In genomic region chr6:1311400-1312192, GRCh38 we compare ENCODE assay signal across 1 cellular context.
TF ChIP-seq lines count a peak whose summit lies in the region.

Gene FOXQ1, plus strand, starts transcription at chr6:1312098. Its CDS starts 607 bp downstream, at chr6:1312705.

TF ChIP-seq in HepG2, 621 proteins besides CTCF, POLR2A, EP300 and RAD21 (continued from another document and continues in another):
- TF ChIP-seq FLYWCH1 (CRISPR knock-in tag; IDR thresholded peaks at IDR 0.05) = no peak
- TF ChIP-seq, protein P1, sequence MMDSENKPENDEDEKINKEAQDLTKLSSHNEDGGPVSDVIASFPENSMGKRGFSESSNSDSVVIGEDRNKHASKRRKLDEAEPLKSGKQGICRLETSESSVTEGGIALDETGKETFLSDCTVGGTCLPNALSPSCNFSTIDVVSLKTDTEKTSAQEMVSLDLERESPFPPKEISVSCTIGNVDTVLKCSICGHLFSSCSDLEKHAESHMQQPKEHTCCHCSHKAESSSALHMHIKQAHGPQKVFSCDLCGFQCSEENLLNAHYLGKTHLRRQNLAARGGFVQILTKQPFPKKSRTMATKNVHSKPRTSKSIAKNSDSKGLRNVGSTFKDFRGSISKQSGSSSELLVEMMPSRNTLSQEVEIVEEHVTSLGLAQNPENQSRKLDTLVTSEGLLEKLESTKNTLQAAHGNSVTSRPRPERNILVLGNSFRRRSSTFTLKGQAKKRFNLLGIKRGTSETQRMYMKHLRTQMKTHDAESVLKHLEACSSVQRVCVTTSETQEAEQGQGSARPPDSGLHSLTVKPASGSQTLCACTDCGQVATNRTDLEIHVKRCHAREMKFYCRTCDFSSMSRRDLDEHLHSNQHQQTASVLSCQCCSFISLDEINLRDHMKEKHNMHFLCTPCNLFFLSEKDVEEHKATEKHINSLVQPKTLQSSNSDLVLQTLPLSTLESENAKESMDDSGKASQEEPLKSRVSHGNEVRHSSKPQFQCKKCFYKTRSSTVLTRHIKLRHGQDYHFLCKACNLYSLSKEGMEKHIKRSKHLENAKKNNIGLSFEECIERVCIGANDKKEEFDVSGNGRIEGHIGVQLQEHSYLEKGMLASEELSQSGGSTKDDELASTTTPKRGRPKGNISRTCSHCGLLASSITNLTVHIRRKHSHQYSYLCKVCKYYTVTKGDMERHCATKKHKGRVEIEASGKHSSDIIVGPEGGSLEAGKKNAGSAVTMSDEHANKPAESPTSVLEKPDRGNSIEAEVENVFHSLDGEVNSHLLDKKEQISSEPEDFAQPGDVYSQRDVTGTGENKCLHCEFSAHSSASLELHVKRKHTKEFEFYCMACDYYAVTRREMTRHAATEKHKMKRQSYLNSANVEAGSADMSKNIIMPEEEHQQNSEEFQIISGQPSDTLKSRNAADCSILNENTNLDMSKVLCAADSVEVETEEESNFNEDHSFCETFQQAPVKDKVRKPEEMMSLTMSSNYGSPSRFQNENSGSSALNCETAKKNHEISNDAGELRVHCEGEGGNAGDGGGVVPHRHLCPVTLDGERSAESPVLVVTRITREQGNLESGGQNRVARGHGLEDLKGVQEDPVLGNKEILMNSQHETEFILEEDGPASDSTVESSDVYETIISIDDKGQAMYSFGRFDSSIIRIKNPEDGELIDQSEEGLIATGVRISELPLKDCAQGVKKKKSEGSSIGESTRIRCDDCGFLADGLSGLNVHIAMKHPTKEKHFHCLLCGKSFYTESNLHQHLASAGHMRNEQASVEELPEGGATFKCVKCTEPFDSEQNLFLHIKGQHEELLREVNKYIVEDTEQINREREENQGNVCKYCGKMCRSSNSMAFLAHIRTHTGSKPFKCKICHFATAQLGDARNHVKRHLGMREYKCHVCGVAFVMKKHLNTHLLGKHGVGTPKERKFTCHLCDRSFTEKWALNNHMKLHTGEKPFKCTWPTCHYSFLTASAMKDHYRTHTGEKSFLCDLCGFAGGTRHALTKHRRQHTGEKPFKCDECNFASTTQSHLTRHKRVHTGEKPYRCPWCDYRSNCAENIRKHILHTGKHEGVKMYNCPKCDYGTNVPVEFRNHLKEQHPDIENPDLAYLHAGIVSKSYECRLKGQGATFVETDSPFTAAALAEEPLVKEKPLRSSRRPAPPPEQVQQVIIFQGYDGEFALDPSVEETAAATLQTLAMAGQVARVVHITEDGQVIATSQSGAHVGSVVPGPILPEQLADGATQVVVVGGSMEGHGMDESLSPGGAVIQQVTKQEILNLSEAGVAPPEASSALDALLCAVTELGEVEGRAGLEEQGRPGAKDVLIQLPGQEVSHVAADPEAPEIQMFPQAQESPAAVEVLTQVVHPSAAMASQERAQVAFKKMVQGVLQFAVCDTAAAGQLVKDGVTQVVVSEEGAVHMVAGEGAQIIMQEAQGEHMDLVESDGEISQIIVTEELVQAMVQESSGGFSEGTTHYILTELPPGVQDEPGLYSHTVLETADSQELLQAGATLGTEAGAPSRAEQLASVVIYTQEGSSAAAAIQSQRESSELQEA (CRISPR knock-in tag; IDR thresholded peaks at IDR 0.05; ENCODE audit: not compliant biosample characterization) = peak; percentile 90
- peak; percentile 74; the same call in 1 of the 2 replicates for TF ChIP-seq ZFP41 (CRISPR knock-in tag; IDR thresholded peaks at IDR 0.05; ENCODE audit: borderline replicate concordance)
- TF ChIP-seq PPARG (CRISPR knock-in tag; conservative IDR thresholded peaks at IDR 0.05) = peak; percentile 69
- no peak; the same call in 1 of the 2 replicates for TF ChIP-seq ZFP1 (CRISPR knock-in tag; IDR thresholded peaks at IDR 0.05)
- TF ChIP-seq JDP2 (CRISPR knock-in tag; IDR thresholded peaks at IDR 0.05; ENCODE audit: borderline replicate concordance) = no peak; the same call in 1 of the 2 replicates
- TF ChIP-seq, protein P2, sequence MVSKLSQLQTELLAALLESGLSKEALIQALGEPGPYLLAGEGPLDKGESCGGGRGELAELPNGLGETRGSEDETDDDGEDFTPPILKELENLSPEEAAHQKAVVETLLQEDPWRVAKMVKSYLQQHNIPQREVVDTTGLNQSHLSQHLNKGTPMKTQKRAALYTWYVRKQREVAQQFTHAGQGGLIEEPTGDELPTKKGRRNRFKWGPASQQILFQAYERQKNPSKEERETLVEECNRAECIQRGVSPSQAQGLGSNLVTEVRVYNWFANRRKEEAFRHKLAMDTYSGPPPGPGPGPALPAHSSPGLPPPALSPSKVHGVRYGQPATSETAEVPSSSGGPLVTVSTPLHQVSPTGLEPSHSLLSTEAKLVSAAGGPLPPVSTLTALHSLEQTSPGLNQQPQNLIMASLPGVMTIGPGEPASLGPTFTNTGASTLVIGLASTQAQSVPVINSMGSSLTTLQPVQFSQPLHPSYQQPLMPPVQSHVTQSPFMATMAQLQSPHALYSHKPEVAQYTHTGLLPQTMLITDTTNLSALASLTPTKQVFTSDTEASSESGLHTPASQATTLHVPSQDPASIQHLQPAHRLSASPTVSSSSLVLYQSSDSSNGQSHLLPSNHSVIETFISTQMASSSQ (IDR thresholded peaks at IDR 0.05; ENCODE audit: low read depth) = no peak
- TF ChIP-seq, protein P2 (CRISPR knock-in tag; IDR thresholded peaks at IDR 0.05; ENCODE audit: borderline replicate concordance) = peak; percentile 79
- TF ChIP-seq ZSCAN25 (CRISPR knock-in tag; IDR thresholded peaks at IDR 0.05) = no peak; the same call in 1 of the 2 replicates
- 0 out of 2 replicates have a peak, but pooled peaks have one; percentile 30 for TF ChIP-seq HCFC1 (IDR thresholded peaks at IDR 0.05; ENCODE audit: low read depth, low read length)
- TF ChIP-seq HNRNPH1 (optimal IDR thresholded peaks at IDR 0.05; ENCODE audit: low read depth, low read length) = no peak
- peak; percentile 96 for TF ChIP-seq ZMYM4 (CRISPR knock-in tag; IDR thresholded peaks at IDR 0.05)
- no peak for TF ChIP-seq ATAD3A (CRISPR knock-in tag; IDR thresholded peaks at IDR 0.05)
- TF ChIP-seq, protein P3, sequence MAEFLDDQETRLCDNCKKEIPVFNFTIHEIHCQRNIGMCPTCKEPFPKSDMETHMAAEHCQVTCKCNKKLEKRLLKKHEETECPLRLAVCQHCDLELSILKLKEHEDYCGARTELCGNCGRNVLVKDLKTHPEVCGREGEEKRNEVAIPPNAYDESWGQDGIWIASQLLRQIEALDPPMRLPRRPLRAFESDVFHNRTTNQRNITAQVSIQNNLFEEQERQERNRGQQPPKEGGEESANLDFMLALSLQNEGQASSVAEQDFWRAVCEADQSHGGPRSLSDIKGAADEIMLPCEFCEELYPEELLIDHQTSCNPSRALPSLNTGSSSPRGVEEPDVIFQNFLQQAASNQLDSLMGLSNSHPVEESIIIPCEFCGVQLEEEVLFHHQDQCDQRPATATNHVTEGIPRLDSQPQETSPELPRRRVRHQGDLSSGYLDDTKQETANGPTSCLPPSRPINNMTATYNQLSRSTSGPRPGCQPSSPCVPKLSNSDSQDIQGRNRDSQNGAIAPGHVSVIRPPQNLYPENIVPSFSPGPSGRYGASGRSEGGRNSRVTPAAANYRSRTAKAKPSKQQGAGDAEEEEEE (CRISPR knock-in tag; IDR thresholded peaks at IDR 0.05; ENCODE audit: borderline replicate concordance) = no peak
- no peak; the same call in 1 of the 2 replicates for TF ChIP-seq JUN (CRISPR knock-in tag; IDR thresholded peaks at IDR 0.05)
- no peak for TF ChIP-seq ZNF362 (CRISPR knock-in tag; IDR thresholded peaks at IDR 0.05; ENCODE audit: borderline replicate concordance)
- TF ChIP-seq, protein P4, sequence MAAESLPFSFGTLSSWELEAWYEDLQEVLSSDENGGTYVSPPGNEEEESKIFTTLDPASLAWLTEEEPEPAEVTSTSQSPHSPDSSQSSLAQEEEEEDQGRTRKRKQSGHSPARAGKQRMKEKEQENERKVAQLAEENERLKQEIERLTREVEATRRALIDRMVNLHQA (CRISPR knock-in tag; IDR thresholded peaks at IDR 0.05) = no peak
- TF ChIP-seq ZNF891 (CRISPR knock-in tag; IDR thresholded peaks at IDR 0.05) = peak; percentile 61; the same call in 1 of the 2 replicates
- peak; percentile 96; the same call in 1 of the 2 replicates for TF ChIP-seq ZNF607 (CRISPR knock-in tag; IDR thresholded peaks at IDR 0.05; ENCODE audit: borderline replicate concordance)
- 0 out of 2 replicates have a peak, but pooled peaks have one; percentile 38 for TF ChIP-seq ZNF234 (CRISPR knock-in tag; conservative IDR thresholded peaks at IDR 0.05)
- peak; percentile 81 for TF ChIP-seq SAFB2 (CRISPR knock-in tag; IDR thresholded peaks at IDR 0.05; ENCODE audit: borderline replicate concordance, low read depth)
- TF ChIP-seq ZNF501 (CRISPR knock-in tag; IDR thresholded peaks at IDR 0.05) = peak; percentile 95
- TF ChIP-seq ZZZ3 (CRISPR knock-in tag; IDR thresholded peaks at IDR 0.05; ENCODE audit: borderline replicate concordance) = peak; percentile 84
- TF ChIP-seq KLF15 (CRISPR knock-in tag; IDR thresholded peaks at IDR 0.05; ENCODE audit: borderline replicate concordance) = peak; percentile 25; the same call in 1 of the 2 replicates
- TF ChIP-seq MAZ (IDR thresholded peaks at IDR 0.05; ENCODE audit: borderline replicate concordance, low read depth, low read length) = peak; percentile 90
- peak; percentile 97 for TF ChIP-seq MAZ (CRISPR knock-in tag; IDR thresholded peaks at IDR 0.05; ENCODE audit: low read depth)
- peak; percentile 51; the same call in 1 of the 2 replicates for TF ChIP-seq ZNF446 (CRISPR knock-in tag; IDR thresholded peaks at IDR 0.05)
- TF ChIP-seq ARID2 (CRISPR knock-in tag; IDR thresholded peaks at IDR 0.05; ENCODE audit: borderline replicate concordance) = peak; percentile 97
- TF ChIP-seq ZNF703 (CRISPR knock-in tag; IDR thresholded peaks at IDR 0.05; ENCODE audit: borderline replicate concordance) = peak; percentile 78
- peak; percentile 93 for TF ChIP-seq ZNF724P (CRISPR knock-in tag; IDR thresholded peaks at IDR 0.05; ENCODE audit: borderline replicate concordance)
- TF ChIP-seq ZNF530 (CRISPR knock-in tag; IDR thresholded peaks at IDR 0.05; ENCODE audit: low read depth) = no peak
- TF ChIP-seq ZBTB34 (CRISPR knock-in tag; IDR thresholded peaks at IDR 0.05) = peak; percentile 98
- peak; percentile 97 for TF ChIP-seq ZBTB38 (CRISPR knock-in tag; IDR thresholded peaks at IDR 0.05)
- TF ChIP-seq, protein P5, sequence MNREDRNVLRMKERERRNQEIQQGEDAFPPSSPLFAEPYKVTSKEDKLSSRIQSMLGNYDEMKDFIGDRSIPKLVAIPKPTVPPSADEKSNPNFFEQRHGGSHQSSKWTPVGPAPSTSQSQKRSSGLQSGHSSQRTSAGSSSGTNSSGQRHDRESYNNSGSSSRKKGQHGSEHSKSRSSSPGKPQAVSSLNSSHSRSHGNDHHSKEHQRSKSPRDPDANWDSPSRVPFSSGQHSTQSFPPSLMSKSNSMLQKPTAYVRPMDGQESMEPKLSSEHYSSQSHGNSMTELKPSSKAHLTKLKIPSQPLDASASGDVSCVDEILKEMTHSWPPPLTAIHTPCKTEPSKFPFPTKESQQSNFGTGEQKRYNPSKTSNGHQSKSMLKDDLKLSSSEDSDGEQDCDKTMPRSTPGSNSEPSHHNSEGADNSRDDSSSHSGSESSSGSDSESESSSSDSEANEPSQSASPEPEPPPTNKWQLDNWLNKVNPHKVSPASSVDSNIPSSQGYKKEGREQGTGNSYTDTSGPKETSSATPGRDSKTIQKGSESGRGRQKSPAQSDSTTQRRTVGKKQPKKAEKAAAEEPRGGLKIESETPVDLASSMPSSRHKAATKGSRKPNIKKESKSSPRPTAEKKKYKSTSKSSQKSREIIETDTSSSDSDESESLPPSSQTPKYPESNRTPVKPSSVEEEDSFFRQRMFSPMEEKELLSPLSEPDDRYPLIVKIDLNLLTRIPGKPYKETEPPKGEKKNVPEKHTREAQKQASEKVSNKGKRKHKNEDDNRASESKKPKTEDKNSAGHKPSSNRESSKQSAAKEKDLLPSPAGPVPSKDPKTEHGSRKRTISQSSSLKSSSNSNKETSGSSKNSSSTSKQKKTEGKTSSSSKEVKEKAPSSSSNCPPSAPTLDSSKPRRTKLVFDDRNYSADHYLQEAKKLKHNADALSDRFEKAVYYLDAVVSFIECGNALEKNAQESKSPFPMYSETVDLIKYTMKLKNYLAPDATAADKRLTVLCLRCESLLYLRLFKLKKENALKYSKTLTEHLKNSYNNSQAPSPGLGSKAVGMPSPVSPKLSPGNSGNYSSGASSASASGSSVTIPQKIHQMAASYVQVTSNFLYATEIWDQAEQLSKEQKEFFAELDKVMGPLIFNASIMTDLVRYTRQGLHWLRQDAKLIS (CRISPR knock-in tag; IDR thresholded peaks at IDR 0.05) = no peak
- peak; percentile 83 for TF ChIP-seq ZNF460 (CRISPR knock-in tag; IDR thresholded peaks at IDR 0.05; ENCODE audit: borderline replicate concordance)
- TF ChIP-seq POLR2AphosphoS2 (IDR thresholded peaks at IDR 0.05; ENCODE audit: low read depth, low read length) = peak; percentile 90
- peak; percentile 98 for TF ChIP-seq KDM3A (CRISPR knock-in tag; IDR thresholded peaks at IDR 0.05; ENCODE audit: low read depth)
- TF ChIP-seq CREB3 (CRISPR knock-in tag; IDR thresholded peaks at IDR 0.05) = peak; percentile 84; the same call in 1 of the 2 replicates
